ENCODE assay signal across 9 cellular contexts in the genomic region with DNA sequence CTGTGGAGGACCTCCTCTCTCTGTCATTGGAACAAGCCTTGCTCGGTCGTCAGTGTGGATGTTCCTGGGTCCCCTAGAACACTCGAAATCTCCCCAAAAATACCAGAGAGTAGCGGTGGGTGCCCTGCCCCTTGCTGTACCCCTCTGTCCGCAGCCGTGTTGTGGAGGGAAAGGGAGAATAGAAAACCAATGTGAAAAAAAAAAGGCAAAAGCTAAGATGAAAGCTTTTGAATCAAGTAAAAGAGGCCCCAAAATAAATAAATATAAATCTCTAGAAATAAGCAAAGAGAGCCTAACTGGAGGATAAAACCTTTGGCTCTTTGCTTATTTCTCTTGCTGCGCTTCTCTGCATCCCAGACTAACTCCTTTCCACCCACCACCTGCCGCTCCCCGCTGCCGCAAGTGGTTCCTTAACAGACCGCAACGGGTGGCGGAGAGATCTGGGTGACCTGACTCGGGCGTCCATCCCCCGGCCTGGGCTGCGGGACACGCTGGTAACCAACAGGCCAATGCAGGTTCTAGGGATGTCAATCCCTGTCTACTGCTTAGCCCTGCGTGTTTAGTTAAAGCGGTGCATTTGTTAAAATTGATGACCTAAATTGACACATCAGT.
A peak's percentile ranks its signal among the peaks of the same experiment; 100 is the strongest.
DNase-seq lines count a peak whose midpoint lies in the region; ATAC-seq, FAIRE-seq and TF ChIP-seq lines count a peak whose summit lies in the region.
"Had no signal": no experiment of that assay in that cellular context is flagged by ENCODE, and none has a peak within 500 bp of the region (broad histone marks: within the 10 kb centered on the region; RNA-seq: fewer than 3 reads in every experiment).

No MANE protein-coding gene starts in this region.

- ATAC-seq in HG03432 (IDR thresholded peaks at IDR 0.05; ENCODE audit: unreplicated experiment) = no peak
- no peak for ATAC-seq in HG03097 (IDR thresholded peaks at IDR 0.05; ENCODE audit: low FRiP score, unreplicated experiment)

- H2AFZ ChIP-seq in ACC112 (ENCODE audit: low read length, unreplicated experiment) (peak overlapping the region; percentile 87), keratinocyte (ENCODE audit: control insufficient read depth, low read length) (peak overlapping the region; percentile 63)

- H3K4me2 ChIP-seq in keratinocyte (ENCODE audit: control insufficient read depth, extremely low read depth, insufficient read depth, low read depth, low read length) = peak overlapping the region; percentile 87

- dilution Hi-C loops in keratinocyte (cut with MboI; ENCODE audit: extremely low pct_ligation_motif_present, low sequenced_read_pairs) = no loop called here

- H3K36me3 ChIP-seq in ACC112 (ENCODE audit: insufficient read depth, low read length) (no peaks in the 10 kb centered on the region), GM06990 (ENCODE audit: control insufficient read depth, insufficient read depth, low read length) (no peaks in the 10 kb centered on the region), adipocyte (ENCODE audit: control insufficient read depth, insufficient read depth, low read length, severe bottlenecking) (no peaks in the 10 kb centered on the region), keratinocyte (ENCODE audit: control insufficient read depth in 2 of 2, extremely low read depth in 1 of 2, insufficient read depth in 2 of 2, low read length in 2 of 2) (no peaks in the 10 kb centered on the region)

- H4K20me1 ChIP-seq in keratinocyte (ENCODE audit: control insufficient read depth, extremely low read depth, insufficient read depth, low read length) = no peaks in the 10 kb centered on the region

- DNase-seq in GM06990 (ENCODE audit: extremely low read depth, insufficient read length) = no peak
- no peak for DNase-seq in adipocyte (ENCODE audit: low read depth)
- no peak for DNase-seq in keratinocyte (ENCODE audit: low read depth, low spot score)
- no peak for DNase-seq in stimulated activated naive CD4-positive, alpha-beta T cell (lab: John Stamatoyannopoulos, UW)
- no peak for DNase-seq in activated effector memory CD4-positive, alpha-beta T cell treated with anti-CD3 and anti-CD28 coated beads, Interleukin-2, amount 50 U/mL, for 16 hours
- DNase-seq: HCEC 1CT had no signal

- H3K27me3 ChIP-seq in ACC112 (ENCODE audit: insufficient read depth, low read length) (peaks cover 71% of the 10 kb centered on the region), GM06990 (replicated peaks; ENCODE audit: control insufficient read depth, insufficient read depth, low read length) (peaks cover 6% of the 10 kb centered on the region), adipocyte (replicated peaks; ENCODE audit: control insufficient read depth, insufficient read depth, low read length) (peaks cover 43% of the 10 kb centered on the region), keratinocyte (ENCODE audit: control insufficient read depth, extremely low read depth, insufficient read depth, low read length) (peaks cover 46% of the 10 kb centered on the region)

- TF ChIP-seq CTCF in GM06990 (IDR thresholded peaks at IDR 0.05; ENCODE audit: insufficient read depth, low read length, poor library complexity, severe bottlenecking) (no peak), keratinocyte (optimal IDR thresholded peaks at IDR 0.05 in 1 of 3, IDR thresholded peaks at IDR 0.05 in 1 of 3, conservative IDR thresholded peaks at IDR 0.05 in 1 of 3; ENCODE audit: extremely low read depth in 1 of 3, insufficient read depth in 2 of 3, low read length in 3 of 3) (no peak)

- no peaks in the 10 kb centered on the region for H3K79me2 ChIP-seq in ACC112 (ENCODE audit: control insufficient read depth, insufficient read depth, low read length, unreplicated experiment)
- H3K79me2 ChIP-seq in keratinocyte (ENCODE audit: control insufficient read depth, insufficient read depth, low read length) = no peaks in the 10 kb centered on the region

- H3K27ac ChIP-seq in ACC112 (ENCODE audit: low read depth, low read length) (no peak overlapping the region), keratinocyte (ENCODE audit: control insufficient read depth, insufficient read depth, low read length) (no peak overlapping the region)

- H3K9ac ChIP-seq in adipocyte (ENCODE audit: low read length) = no peak overlapping the region
- no peak overlapping the region for H3K9ac ChIP-seq in keratinocyte (ENCODE audit: control insufficient read depth, extremely low read depth, insufficient read depth, low read length)

- H3K4me3 ChIP-seq in ACC112 (ENCODE audit: low read depth, low read length) = peak overlapping the region; percentile 75
- peak overlapping the region; percentile 25 for H3K4me3 ChIP-seq in GM06990 (replicated peaks; ENCODE audit: low read depth, low read length)
- H3K4me3 ChIP-seq in adipocyte (ENCODE audit: low read length) = peak overlapping the region; percentile 75
- peak overlapping the region; percentile 24 to 72 (median 53) for H3K4me3 ChIP-seq in keratinocyte (ENCODE audit: control insufficient read depth in 2 of 3, extremely low read depth in 1 of 3, insufficient read depth in 2 of 3, low read depth in 1 of 3, low read length in 3 of 3)

- H3K9me3 ChIP-seq in adipocyte (ENCODE audit: control insufficient read depth, low read length) (no peaks in the 10 kb centered on the region), keratinocyte (ENCODE audit: control insufficient read depth, low read depth, low read length) (no peaks in the 10 kb centered on the region)

- no peak for FAIRE-seq in keratinocyte (lab: Jason Lieb, UNC)

- no peaks in the 10 kb centered on the region for H3K9me1 ChIP-seq in keratinocyte (ENCODE audit: control insufficient read depth, extremely low read depth, insufficient read depth, low read length)

- H3K4me1 ChIP-seq in ACC112 (ENCODE audit: control insufficient read depth, insufficient read depth, low read length, unreplicated experiment) = no peaks in the 10 kb centered on the region
- peaks cover 12% of the 10 kb centered on the region for H3K4me1 ChIP-seq in adipocyte (ENCODE audit: control insufficient read depth, insufficient read depth, low read length)
- H3K4me1 ChIP-seq in keratinocyte (ENCODE audit: control insufficient read depth, extremely low read depth, insufficient read depth, low read length) = peaks cover 12% of the 10 kb centered on the region

Comparison
In these comparisons a context has a peak if more than half of its experiments do, and no peak if none do; other contexts are left out.
1. H3K4me3 ChIP-seq: peak in every context shown above with its lines; median percentile 75 in ACC112; 75 in adipocyte; 53 in keratinocyte; 25 in GM06990.